Comparison of ENCODE assay signal across 8 cellular contexts in genomic region chr2:30422437-30422805, GRCh38. TPM values are rescaled to one million over a fixed set of nuclear protein-coding genes. Genes with fewer than 3 reads are reported as not detected.
DNase-seq lines count a peak whose midpoint lies in the region; ATAC-seq and TF ChIP-seq lines count a peak whose summit lies in the region.

No MANE protein-coding gene starts in this region.

- no peaks in the 10 kb centered on the region for H3K27me3 Mint-ChIP-seq in CD4-positive, alpha-beta T cell
- H3K27me3 Mint-ChIP-seq in GM23338 (ENCODE audit: insufficient read depth, low read depth, poor library complexity) (no peaks in the 10 kb centered on the region), natural killer cell (ENCODE audit: low read depth in 2 of 2) (no peaks in the 10 kb centered on the region)

- no peaks in the 10 kb centered on the region for H3K36me3 Mint-ChIP-seq in CD4-positive, alpha-beta T cell (ENCODE audit: low read depth)
- H3K36me3 Mint-ChIP-seq in GM23338 (ENCODE audit: low read depth), result no peaks in the 10 kb centered on the region
- no peaks in the 10 kb centered on the region for H3K36me3 Mint-ChIP-seq in natural killer cell

- no peaks in the 10 kb centered on the region for H3K27me3 ChIP-seq in CD4-positive, alpha-beta T cell (ENCODE audit: control insufficient read depth, insufficient read depth, low read length)
- H3K27me3 ChIP-seq in GM23338 (ENCODE audit: insufficient read depth) (no peaks in the 10 kb centered on the region), thoracic aorta (replicated peaks; ENCODE audit: insufficient read depth) (no peaks in the 10 kb centered on the region)

- H3K4me1 ChIP-seq in GM23338 (ENCODE audit: insufficient read depth) (peaks cover 15% of the 10 kb centered on the region), thoracic aorta (ENCODE audit: control insufficient read depth in 1 of 2, low read depth in 2 of 2) (peaks cover 19 to 50% of the 10 kb centered on the region in 2 donors)

- no peaks in the 10 kb centered on the region for H3F3A ChIP-seq in GM23338 (replicated peaks; ENCODE audit: low read depth)

- POLR2A ChIA-PET in CD4-positive, alpha-beta T cell (lab: Charles Lee), result interaction anchor here (1.1 to 4.3 kb wide), 17 partner anchors 10 to 276 kb away, joined by 3 to 29 read pairs (median 7); partner anchors contain the start of genes LBH, LCLAT1 and YPEL5

- H3K4me1 Mint-ChIP-seq in CD4-positive, alpha-beta T cell (ENCODE audit: low read depth), result peaks cover 46% of the 10 kb centered on the region
- H3K4me1 Mint-ChIP-seq in GM23338, result peaks cover 20% of the 10 kb centered on the region
- H3K4me1 Mint-ChIP-seq in natural killer cell, result peaks cover 36 to 37% of the 10 kb centered on the region in 2 donors

- H3K27ac ChIP-seq in CD4-positive, alpha-beta T cell (ENCODE audit: low read depth, low read length), result peak overlapping the region; percentile 48
- H3K27ac ChIP-seq in GM23338 (ENCODE audit: low read depth), result no peak overlapping the region
- H3K27ac ChIP-seq in thoracic aorta, result peak overlapping the region; percentile 66 to 81

- H3K9me3 Mint-ChIP-seq in CD4-positive, alpha-beta T cell, result no peaks in the 10 kb centered on the region
- H3K9me3 Mint-ChIP-seq in GM23338 (no peaks in the 10 kb centered on the region), natural killer cell (peaks cover 0 to 2% of the 10 kb centered on the region in 2 donors)

- no peaks in the 10 kb centered on the region for H3K9me3 ChIP-seq in CD4-positive, alpha-beta T cell (ENCODE audit: control insufficient read depth, low read length)
- no peaks in the 10 kb centered on the region for H3K9me3 ChIP-seq in thoracic aorta

- peak overlapping the region; percentile 43 for H3K4me3 Mint-ChIP-seq in CD4-positive, alpha-beta T cell
- no peak overlapping the region for H3K4me3 Mint-ChIP-seq in GM23338
- H3K4me3 Mint-ChIP-seq in natural killer cell, result peak overlapping the region; percentile 65

- no peaks in the 10 kb centered on the region for H3K79me2 ChIP-seq in GM23338 (replicated peaks; ENCODE audit: insufficient read depth)

- no peak overlapping the region for H3K4me2 ChIP-seq in GM23338

- H3K4me3 ChIP-seq in GM23338 (no peak overlapping the region), thoracic aorta (peak overlapping the region; percentile 37)

- H2AFZ ChIP-seq in GM23338, result no peak overlapping the region

- peak; percentile 96 for ATAC-seq in CD4-positive, alpha-beta T cell (ENCODE audit: poor library complexity)
- ATAC-seq in GM23338 (peak; percentile 35; the same call in 2 of the 3 replicates), natural killer cell (peak; percentile 97 to 100 (median 99)), thoracic aorta (ENCODE audit: insufficient number of reproducible peaks, low FRiP score, low read depth) (peak; percentile 47), GM19455 (IDR thresholded peaks at IDR 0.05; ENCODE audit: unreplicated experiment) (no peak)

- peak overlapping the region; percentile 82 for H3K27ac Mint-ChIP-seq in CD4-positive, alpha-beta T cell
- H3K27ac Mint-ChIP-seq in GM23338 (0 out of 2 replicates have a peak overlapping the region, but pooled peaks have one; percentile 5), natural killer cell (peak overlapping the region; percentile 83 to 90)

- CTCF ChIA-PET in CD4-positive, alpha-beta T cell (lab: Charles Lee), result interaction anchor here (1.2 to 2.0 kb wide), 3 partner anchors 9 to 257 kb away, joined by 4 read pairs; no protein-coding TSS in a partner anchor

- intact Hi-C loops in CD4-positive, alpha-beta T cell (cut with DNase I, micrococcal nuclease), result loop anchor here (1.0 to 10.0 kb wide), 6 partner anchors 25 to 192 kb away; partner anchors contain the start of genes LBH (in 1 of the 2) and LCLAT1 (in 1 of the 2)
- intact Hi-C loops in natural killer cell (cut with micrococcal nuclease), result loop anchor here (1.0 to 2.0 kb wide), 5 partner anchors 25 to 276 kb away; partner anchors contain the start of gene LCLAT1

- H3K9me2 ChIP-seq in GM23338 (ENCODE audit: insufficient read depth), result no peaks in the 10 kb centered on the region

- peak; percentile 38 to 81 (median 66) for DNase-seq in CD4-positive, alpha-beta T cell
- DNase-seq in GM23338 (ENCODE audit: low spot score) (no peak), T-helper 2 cell (peak in 4 of 5 experiments; percentile 38 to 95 (median 76)), astrocyte of the hippocampus (ENCODE audit: low read depth, low spot score) (peak; percentile 34), natural killer cell (peak; percentile 69), thoracic aorta (ENCODE audit: low spot score) (peak; percentile 45), islet precursor cell (no peak)

- H4K20me1 ChIP-seq in GM23338 (replicated peaks; ENCODE audit: insufficient read depth), result no peaks in the 10 kb centered on the region

- TF ChIP-seq CTCF in CD4-positive, alpha-beta T cell (IDR thresholded peaks at IDR 0.05), result no peak
- no peak for TF ChIP-seq CTCF in GM23338 (conservative IDR thresholded peaks at IDR 0.05; ENCODE audit: low read depth in 2 of 2)
- TF ChIP-seq CTCF in natural killer cell (IDR thresholded peaks at IDR 0.05), result no peak
- TF ChIP-seq CTCF in thoracic aorta (IDR thresholded peaks at IDR 0.05), result no peak

- H3K36me3 ChIP-seq in GM23338 (ENCODE audit: insufficient read depth) (no peaks in the 10 kb centered on the region), thoracic aorta (no peaks in the 10 kb centered on the region)

TF ChIP-seq in GM23338, 12 proteins besides CTCF, POLR2A, EP300 and RAD21 (continues in another document):
- no peak for TF ChIP-seq ZNF114 (CRISPR knock-in tag; IDR thresholded peaks at IDR 0.05)
- no peak for TF ChIP-seq REST (IDR thresholded peaks at IDR 0.05; ENCODE audit: unreplicated experiment)
- TF ChIP-seq NANOG (IDR thresholded peaks at IDR 0.05; ENCODE audit: borderline replicate concordance), result no peak

RNA-seq across cellular contexts. Expression of gene LCLAT1, which starts 24.6 kb away (rescaled TPM):
- 10 to 100 TPM in 1 of 2 experiments, 1 to 10 TPM in 1; 8.3 to 10.2 TPM for total RNA-seq in CD4-positive, alpha-beta T cell
- 30.1 and 36.8 TPM in 2 replicates for total RNA-seq in GM23338 (2014; rRNA removed; shearing (Covaris generic))
- 11.2 and 11.5 TPM in 2 replicates for polyA plus RNA-seq in GM23338 (2016; fragmentation: Nextera tagmentation; extraction: Ambion mirVana)
- total RNA-seq in natural killer cell, result 10 to 100 TPM; 13.0 to 16.2 (median 14.2) TPM
- total RNA-seq in thoracic aorta, result 10 to 100 TPM; 14.8 to 43.9 TPM

Comparison
In these comparisons a context has a peak if more than half of its experiments do, and no peak if none do; other contexts are left out.
1. DNase-seq: peak in CD4-positive, alpha-beta T cell (10 of 10), T-helper 2 cell (4 of 5), astrocyte of the hippocampus (single experiment), natural killer cell (single experiment) and thoracic aorta (single experiment); none in GM23338 (single experiment) and islet precursor cell (single experiment).
2. H3K27ac Mint-ChIP-seq: peak in every context shown above with its lines; median percentile 86 in natural killer cell; 82 in CD4-positive, alpha-beta T cell; 5 in GM23338.